Comparison of ENCODE assay signal across 8 cellular contexts in the genomic region with DNA sequence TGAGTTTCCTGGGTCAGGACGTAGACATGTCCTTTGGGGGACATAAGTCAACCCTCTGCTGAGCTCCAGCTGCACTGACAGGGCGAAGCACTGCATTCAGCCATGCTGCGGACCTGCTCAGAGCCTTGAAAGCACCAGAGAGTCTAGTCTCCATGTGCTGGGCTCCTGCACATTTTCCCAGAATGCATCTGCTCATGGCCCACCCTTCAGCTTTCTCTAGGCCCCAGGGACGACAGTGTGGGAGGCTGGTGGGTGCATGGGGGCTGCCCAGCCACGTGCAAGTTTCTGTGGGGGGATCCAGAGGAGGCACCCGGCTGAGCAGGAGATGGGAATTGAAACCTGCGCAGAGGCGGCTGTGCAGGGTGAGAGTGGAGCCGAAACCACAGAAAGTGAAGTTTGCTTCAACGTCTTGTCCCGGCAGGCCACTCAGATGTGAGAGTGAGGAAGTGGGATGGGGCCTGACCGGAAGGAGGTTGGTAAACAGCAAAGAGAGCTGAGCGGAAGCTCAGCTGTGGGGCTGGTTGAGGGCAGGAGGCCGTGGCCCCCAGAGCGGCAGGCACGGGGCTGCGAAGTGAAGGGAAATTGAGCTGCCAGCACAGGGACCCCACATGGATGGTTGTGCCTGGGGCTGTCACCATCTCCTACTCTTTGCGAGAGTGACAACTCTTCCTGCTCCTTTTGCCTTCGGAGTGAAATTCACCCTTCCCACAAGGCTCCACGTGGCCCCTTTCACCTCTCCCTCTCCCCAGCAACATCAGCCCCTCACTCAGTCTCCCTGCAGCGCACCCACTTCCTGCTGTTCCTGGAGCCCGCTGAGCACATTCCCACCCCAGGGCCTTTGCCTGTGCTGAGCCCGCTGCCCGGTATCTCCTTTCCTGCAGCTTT. TPM values are rescaled to one million over a fixed set of nuclear protein-coding genes. Genes with fewer than 3 reads are reported as not detected.
DNase-seq lines count a peak whose midpoint lies in the region; ATAC-seq and TF ChIP-seq lines count a peak whose summit lies in the region.

No MANE protein-coding gene starts in this region.

- H3K36me3 Mint-ChIP-seq in activated naive CD8-positive, alpha-beta T cell treated with anti-CD3 and anti-CD28 coated beads for 36 hours, result peaks cover 42% of the 10 kb centered on the region

- H3K27me3 ChIP-seq in A673 (replicated peaks; ENCODE audit: insufficient read depth, low read depth, low read length, poor library complexity), result no peaks in the 10 kb centered on the region
- no peaks in the 10 kb centered on the region for H3K27me3 ChIP-seq in smooth muscle cell (ENCODE audit: low read depth)

- CTCF ChIA-PET in OCI-LY7 (lab: Charles Lee; ENCODE audit: unreplicated experiment) (interaction anchor here (1.2 to 1.9 kb wide), 2 partner anchors 9 to 12 kb away, joined by 7 to 8 read pairs; a partner anchor contains a TSS), A673 (lab: Charles Lee) (no interaction called here)

- BruUV-seq in OCI-LY7 (replicated peaks; lab: Mats Ljungman, UMichigan) (no TSS peak), A673 (replicated peaks; lab: Mats Ljungman, UMichigan) (no TSS peak)

- no peaks in the 10 kb centered on the region for H3K9me2 ChIP-seq in OCI-LY7 (ENCODE audit: insufficient read depth, low read length)

- DNase-seq in OCI-LY7 (ENCODE audit: low spot score) (peak; percentile 97), omental fat pad (ENCODE audit: low spot score) (no peak), islet precursor cell (no peak), A673 (ENCODE audit: low spot score) (no peak), smooth muscle cell (lab: John Stamatoyannopoulos, UW; ENCODE audit: unreplicated experiment) (no peak)
- DNase-seq in activated naive CD8-positive, alpha-beta T cell treated with anti-CD3 and anti-CD28 coated beads for 36 hours, result peak; percentile 82

- H4K20me1 ChIP-seq in OCI-LY7 (ENCODE audit: insufficient read depth, low read length) (no peaks in the 10 kb centered on the region), smooth muscle cell (ENCODE audit: low read depth) (no peaks in the 10 kb centered on the region)

- peak; percentile 67 for ATAC-seq in GM18861 (IDR thresholded peaks at IDR 0.05; ENCODE audit: unreplicated experiment)
- ATAC-seq in HG02763 (IDR thresholded peaks at IDR 0.05; ENCODE audit: unreplicated experiment), result peak; percentile 78
- ATAC-seq in omental fat pad (ENCODE audit: low FRiP score), result peak; percentile 48

- H3K4me1 ChIP-seq in OCI-LY7 (ENCODE audit: insufficient read depth, low read length, poor library complexity, severe bottlenecking) (peaks cover 63% of the 10 kb centered on the region), A673 (ENCODE audit: insufficient read depth, low read length, poor library complexity, severe bottlenecking) (no peaks in the 10 kb centered on the region), smooth muscle cell (ENCODE audit: low read depth) (no peaks in the 10 kb centered on the region)

- 85% methylated on average over 21 of the region's 24 CpGs for WGBS in smooth muscle cell (ENCODE audit: low lambda C conversion rate)

- H3K4me3 ChIP-seq in OCI-LY7 (ENCODE audit: low read depth, low read length, poor library complexity, severe bottlenecking) (peak overlapping the region; percentile 46), A673 (ENCODE audit: low read depth, low read length, poor library complexity, severe bottlenecking) (no peak overlapping the region), smooth muscle cell (no peak overlapping the region)

- no peak overlapping the region for H3K9ac ChIP-seq in smooth muscle cell (ENCODE audit: low read depth)

- POLR2A ChIA-PET in OCI-LY7 (lab: Charles Lee) (interaction anchor here (0.8 to 3.3 kb wide), 3 partner anchors 11 to 83 kb away, joined by 3 to 33 read pairs (median 4); a partner anchor contains a TSS), A673 (lab: Charles Lee; ENCODE audit: low non-redundant PET) (interaction anchor here (0.5 kb wide), 1 partner anchor 279 kb away, joined by 3 read pairs; no protein-coding TSS in a partner anchor)

- peak overlapping the region; percentile 9; the same call in 1 of the 2 replicates for H2AFZ ChIP-seq in OCI-LY7 (ENCODE audit: low read length)
- no peak overlapping the region for H2AFZ ChIP-seq in smooth muscle cell (ENCODE audit: low read depth)

- peak overlapping the region; percentile 62 for H3K4me3 Mint-ChIP-seq in activated naive CD8-positive, alpha-beta T cell treated with anti-CD3 and anti-CD28 coated beads for 36 hours

- H3K27ac ChIP-seq in OCI-LY7 (ENCODE audit: low read depth, low read length, poor library complexity, severe bottlenecking) (peak overlapping the region; percentile 95), A673 (ENCODE audit: low read depth, low read length, poor library complexity, severe bottlenecking) (no peak overlapping the region), smooth muscle cell (ENCODE audit: low read depth) (no peak overlapping the region)

- TF ChIP-seq CTCF in OCI-LY7 (conservative IDR thresholded peaks at IDR 0.05; ENCODE audit: low read length), result no peak
- TF ChIP-seq CTCF in omental fat pad (IDR thresholded peaks at IDR 0.05), result no peak
- TF ChIP-seq CTCF in A673 (conservative IDR thresholded peaks at IDR 0.05; ENCODE audit: low read depth, low read length), result no peak
- no peak for TF ChIP-seq CTCF in smooth muscle cell (IDR thresholded peaks at IDR 0.05; ENCODE audit: borderline replicate concordance, insufficient read depth, poor library complexity, severe bottlenecking)

- peaks cover 3% of the 10 kb centered on the region for H3K9me3 Mint-ChIP-seq in activated naive CD8-positive, alpha-beta T cell treated with anti-CD3 and anti-CD28 coated beads for 36 hours

- peak overlapping the region; percentile 65 for H3K4me2 ChIP-seq in OCI-LY7 (ENCODE audit: low read length)
- no peak overlapping the region for H3K4me2 ChIP-seq in smooth muscle cell

- H3K4me1 Mint-ChIP-seq in activated naive CD8-positive, alpha-beta T cell treated with anti-CD3 and anti-CD28 coated beads for 36 hours, result peaks cover 30% of the 10 kb centered on the region

- H3F3A ChIP-seq in smooth muscle cell (ENCODE audit: low read depth), result no peaks in the 10 kb centered on the region

- H3K36me3 ChIP-seq in OCI-LY7 (ENCODE audit: insufficient read depth, low read length), result peaks cover 19% of the 10 kb centered on the region
- peaks cover 6% of the 10 kb centered on the region for H3K36me3 ChIP-seq in A673 (ENCODE audit: insufficient read depth, low read length, poor library complexity, severe bottlenecking)
- peaks cover 3% of the 10 kb centered on the region for H3K36me3 ChIP-seq in smooth muscle cell (ENCODE audit: low read depth)

- H3K9me3 ChIP-seq in OCI-LY7 (ENCODE audit: low read length) (peaks cover 5% of the 10 kb centered on the region; the same call in 1 of the 2 replicates), A673 (ENCODE audit: low read depth, low read length, poor library complexity, severe bottlenecking) (peaks cover 2% of the 10 kb centered on the region), smooth muscle cell (replicated peaks; ENCODE audit: low read depth) (no peaks in the 10 kb centered on the region)

- H3K27me3 Mint-ChIP-seq in activated naive CD8-positive, alpha-beta T cell treated with anti-CD3 and anti-CD28 coated beads for 36 hours, result no peaks in the 10 kb centered on the region

- H3K27ac Mint-ChIP-seq in activated naive CD8-positive, alpha-beta T cell treated with anti-CD3 and anti-CD28 coated beads for 36 hours, result peak overlapping the region; percentile 87

- intact Hi-C loops in OCI-LY7 (cut with micrococcal nuclease; ENCODE audit: unreplicated experiment) (loop anchor here (1.0 to 10.0 kb wide), 5 partner anchors 12 to 1002 kb away; a partner anchor contains a TSS), A673 (cut with micrococcal nuclease; ENCODE audit: unreplicated experiment) (no loop called here)

- peaks cover 29% of the 10 kb centered on the region for H3K79me2 ChIP-seq in OCI-LY7 (ENCODE audit: insufficient read depth, low read depth, low read length)
- H3K79me2 ChIP-seq in smooth muscle cell (ENCODE audit: low read depth), result no peaks in the 10 kb centered on the region

RNA-seq across cellular contexts. Expression of a gene that starts 11.8 kb away (rescaled TPM):
- total RNA-seq in OCI-LY7 (2014; rRNA removed; shearing (Covaris generic)), result 86.5 and 107 TPM in 2 replicates
- total RNA-seq in OCI-LY7 (2022) (146 and 158 TPM in 2 replicates), omental fat pad (10 to 100 TPM; 57.8 to 92.5 (median 69.0) TPM), A673 (2021) (80.1 and 94.4 TPM in 2 replicates), smooth muscle cell (47.1 and 57.1 TPM in 2 replicates)
- 10 to 100 TPM; 55.0 to 58.4 TPM for total RNA-seq in activated naive CD8-positive, alpha-beta T cell treated with anti-CD3 and anti-CD28 coated beads for 36 hours
- 77.1 and 92.4 TPM in 2 replicates for polyA plus RNA-seq in smooth muscle cell

RNA-seq across cellular contexts. Expression of a gene that starts 32.2 kb away (rescaled TPM):
- total RNA-seq in OCI-LY7 (2014; rRNA removed; shearing (Covaris generic)), result 43.0 and 49.6 TPM in 2 replicates
- 57.2 and 68.6 TPM in 2 replicates for total RNA-seq in OCI-LY7 (2022)
- total RNA-seq in activated naive CD8-positive, alpha-beta T cell treated with anti-CD3 and anti-CD28 coated beads for 36 hours, result 10 to 100 TPM; 78.9 to 80.1 TPM
- total RNA-seq in omental fat pad, result 100 to 1,000 TPM in 3 of 4 donors, 10 to 100 TPM in 1; 70.0 to 141 (median 115) TPM
- 91.3 and 93.5 TPM in 2 replicates for total RNA-seq in A673 (2021)
- total RNA-seq in smooth muscle cell, result 126 and 129 TPM in 2 replicates
- polyA plus RNA-seq in smooth muscle cell, result 124 and 151 TPM in 2 replicates

RNA-seq across cellular contexts. Expression of a gene that starts 52.9 kb away (rescaled TPM):
- total RNA-seq in OCI-LY7 (2014; rRNA removed; shearing (Covaris generic)), result 2.5 and 3.3 TPM in 2 replicates
- 2.7 and 3.2 TPM in 2 replicates for total RNA-seq in OCI-LY7 (2022)
- 1 to 10 TPM; 2.6 to 2.8 TPM for total RNA-seq in activated naive CD8-positive, alpha-beta T cell treated with anti-CD3 and anti-CD28 coated beads for 36 hours
- 10 to 100 TPM; 26.6 to 52.8 (median 40.4) TPM for total RNA-seq in omental fat pad
- 3.0 and 6.9 TPM in 2 replicates for total RNA-seq in A673 (2021)
- 6.8 and 9.7 TPM in 2 replicates for total RNA-seq in smooth muscle cell
- 11.5 and 11.6 TPM in 2 replicates for polyA plus RNA-seq in smooth muscle cell

Comparison
In these comparisons a context has a peak if more than half of its experiments do, and no peak if none do; other contexts are left out.
1. DNase-seq: peak in OCI-LY7 (single experiment) and activated naive CD8-positive, alpha-beta T cell treated with anti-CD3 and anti-CD28 coated beads for 36 hours (single experiment); none in omental fat pad (single experiment), islet precursor cell (single experiment), A673 (single experiment) and smooth muscle cell (single experiment).
2. Peak in every context shown above with its lines, with median percentiles within 50 percentile points of each other: ATAC-seq.